25 cellular contexts compared by ENCODE assay signal in the genomic region with DNA sequence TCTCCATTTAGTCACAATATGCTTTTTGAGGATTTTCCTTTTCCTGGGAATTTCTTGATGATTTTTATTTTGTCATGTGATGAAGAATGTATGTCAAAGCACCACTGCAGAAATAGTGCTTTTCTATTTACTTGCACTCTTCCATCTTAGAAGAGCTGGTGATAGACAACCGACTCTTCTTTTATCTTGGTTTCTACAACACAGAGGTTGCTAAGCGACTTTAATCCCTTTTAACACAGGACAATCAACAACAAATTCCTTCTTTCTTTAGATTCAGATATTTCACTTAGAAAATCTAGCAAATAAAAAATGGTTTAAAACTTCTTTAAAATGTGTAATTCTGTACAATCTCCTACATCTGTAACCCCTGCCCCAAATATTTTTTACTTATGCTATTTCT. TPM values are rescaled to one million over a fixed set of nuclear protein-coding genes. Genes with fewer than 3 reads are reported as not detected.
A peak's percentile ranks its signal among the peaks of the same experiment; 100 is the strongest.
DNase-seq lines count a peak whose midpoint lies in the region; ATAC-seq and TF ChIP-seq lines count a peak whose summit lies in the region.
"Had no signal": no experiment of that assay in that cellular context is flagged by ENCODE, and none has a peak within 500 bp of the region (broad histone marks: within the 10 kb centered on the region; RNA-seq: fewer than 3 reads in every experiment).

No MANE protein-coding gene starts in this region.

- no peak for TF ChIP-seq POLR2A in erythroblast (IDR thresholded peaks at IDR 0.05; ENCODE audit: low read length)

- H3K36me3 Mint-ChIP-seq in Caco-2 (ENCODE audit: insufficient read depth, unreplicated experiment) (peaks cover 13% of the 10 kb centered on the region), neural crest cell (ENCODE audit: low read depth) (peaks cover 16% of the 10 kb centered on the region)

- ATAC-seq in foreskin keratinocyte (no peak), HG02610 (IDR thresholded peaks at IDR 0.05; ENCODE audit: unreplicated experiment) (no peak)
- ATAC-seq: activated CD4-positive, alpha-beta T cell treated with anti-CD3 and anti-CD28 coated beads for 36 hours; activated T-helper 17 cell treated with anti-CD3 and anti-CD28 coated beads, Interleukin-2, amount 50 U/mL, for 72 hours; CD8-positive, alpha-beta T cell; left lung; SK-N-SH treated with all-trans-retinoic acid at 6 μM for 48 hours; stimulated activated effector memory CD8-positive, alpha-beta T cell treated with anti-CD3 and anti-CD28 coated beads, Interleukin-12 subunit alpha, Interleukin-12 subunit beta, amount 100 ng/mL, for 72 hours had no signal

- no peaks in the 10 kb centered on the region for H3K27me3 Mint-ChIP-seq in Caco-2 (ENCODE audit: insufficient read depth, unreplicated experiment)
- H3K27me3 Mint-ChIP-seq in neural crest cell (ENCODE audit: low read depth): no peaks in the 10 kb centered on the region
- H3K27me3 Mint-ChIP-seq: activated CD4-positive, alpha-beta T cell treated with anti-CD3 and anti-CD28 coated beads for 36 hours; activated naive CD4-positive, alpha-beta T cell treated with anti-CD3 and anti-CD28 coated beads, Interleukin-2, amount 10 ng/mL, durations not matched to agents 7 days and 5 days; activated T-helper 17 cell treated with anti-CD3 and anti-CD28 coated beads, Interleukin-2, amount 50 U/mL, for 72 hours had no signal

- H3K4me3 Mint-ChIP-seq in Caco-2 (ENCODE audit: unreplicated experiment): no peak overlapping the region
- no peak overlapping the region for H3K4me3 Mint-ChIP-seq in neural crest cell
- H3K4me3 Mint-ChIP-seq: activated CD4-positive, alpha-beta T cell treated with anti-CD3 and anti-CD28 coated beads for 36 hours; activated naive CD4-positive, alpha-beta T cell treated with anti-CD3 and anti-CD28 coated beads, Interleukin-2, amount 10 ng/mL, durations not matched to agents 7 days and 5 days; activated T-helper 17 cell treated with anti-CD3 and anti-CD28 coated beads, Interleukin-2, amount 50 U/mL, for 72 hours; CD8-positive, alpha-beta T cell; stimulated activated effector memory CD8-positive, alpha-beta T cell treated with anti-CD3 and anti-CD28 coated beads, Interleukin-12 subunit alpha, Interleukin-12 subunit beta, amount 100 ng/mL, for 72 hours had no signal

- peak overlapping the region; percentile 45 for H3K27ac ChIP-seq in HUES48 (ENCODE audit: low read depth, low read length)
- H3K27ac ChIP-seq in ectodermal cell (ENCODE audit: insufficient read depth, low read depth, low read length, poor library complexity, severe bottlenecking): peak overlapping the region; percentile 82
- no peak overlapping the region for H3K27ac ChIP-seq in foreskin keratinocyte
- H3K27ac ChIP-seq: adrenal gland, dorsolateral prefrontal cortex, left lung had no signal

- H3K4me3 ChIP-seq in Caco-2 (ENCODE audit: low read depth, low read length) (no peak overlapping the region), HUES48 (ENCODE audit: low read depth, low read length) (no peak overlapping the region), ectodermal cell (ENCODE audit: insufficient read depth, low read depth, low read length) (no peak overlapping the region)
- H3K4me3 ChIP-seq: adrenal gland, dorsolateral prefrontal cortex, left lung had no signal

- WGBS in ectodermal cell, 2 experiments: 41 to 55% methylated on average over 2 of the region's 2 CpGs

- TF ChIP-seq CTCF in Caco-2 (IDR thresholded peaks at IDR 0.05; ENCODE audit: insufficient read depth in 1 of 2, low read depth in 1 of 2, low read length in 1 of 2, severe bottlenecking in 1 of 2, unreplicated experiment in 1 of 2) (no peak), neural crest cell (conservative IDR thresholded peaks at IDR 0.05) (no peak), foreskin keratinocyte (conservative IDR thresholded peaks at IDR 0.05) (no peak)

- no TSS peak for BruUV-seq in Caco-2 (replicated peaks; lab: Mats Ljungman, UMichigan)

- CTCF ChIA-PET in Caco-2 (lab: Charles Lee): no interaction called here

- peaks cover 30% of the 10 kb centered on the region for H3K4me1 ChIP-seq in Caco-2
- peaks cover 3% of the 10 kb centered on the region; the same call in 1 of the 2 replicates for H3K4me1 ChIP-seq in HUES48 (ENCODE audit: control insufficient read depth, insufficient read depth, low read length)
- peaks cover 8% of the 10 kb centered on the region for H3K4me1 ChIP-seq in ectodermal cell (ENCODE audit: control insufficient read depth, insufficient read depth, low read length)
- H3K4me1 ChIP-seq in foreskin keratinocyte: peaks cover 27% of the 10 kb centered on the region
- H3K4me1 ChIP-seq: BE2C had no signal

- H3K9me3 Mint-ChIP-seq in Caco-2 (ENCODE audit: unreplicated experiment) (no peaks in the 10 kb centered on the region), neural crest cell (peaks cover 7% of the 10 kb centered on the region)
- H3K9me3 Mint-ChIP-seq: activated naive CD4-positive, alpha-beta T cell treated with anti-CD3 and anti-CD28 coated beads, Interleukin-2, amount 10 ng/mL, durations not matched to agents 7 days and 5 days; activated T-helper 17 cell treated with anti-CD3 and anti-CD28 coated beads, Interleukin-2, amount 50 U/mL, for 72 hours had no signal

- H3K9me3 ChIP-seq in Caco-2 (no peaks in the 10 kb centered on the region), HUES48 (ENCODE audit: control insufficient read depth, insufficient read depth, low read length) (no peaks in the 10 kb centered on the region), ectodermal cell (ENCODE audit: control insufficient read depth, low read length) (no peaks in the 10 kb centered on the region)
- H3K9me3 ChIP-seq: adrenal gland, BE2C, left lung had no signal

- H3K4me1 Mint-ChIP-seq in Caco-2 (ENCODE audit: low read depth, unreplicated experiment): peaks cover 22% of the 10 kb centered on the region
- peaks cover 15% of the 10 kb centered on the region for H3K4me1 Mint-ChIP-seq in neural crest cell

- intact Hi-C loops in Caco-2 (cut with micrococcal nuclease; ENCODE audit: unreplicated experiment): no loop called here

- no peaks in the 10 kb centered on the region for H3K27me3 ChIP-seq in Caco-2 (replicated peaks; ENCODE audit: control insufficient read depth, insufficient read depth, low read length)
- H3K27me3 ChIP-seq in HUES48 (ENCODE audit: control insufficient read depth, insufficient read depth, low read length): no peaks in the 10 kb centered on the region
- no peaks in the 10 kb centered on the region for H3K27me3 ChIP-seq in ectodermal cell (ENCODE audit: control insufficient read depth, insufficient read depth, low read length, poor library complexity, severe bottlenecking)
- no peaks in the 10 kb centered on the region for H3K27me3 ChIP-seq in foreskin keratinocyte
- H3K27me3 ChIP-seq: adrenal gland, BE2C, dorsolateral prefrontal cortex, left lung had no signal

- H3K27ac Mint-ChIP-seq in Caco-2 (ENCODE audit: unreplicated experiment) (peak overlapping the region; percentile 4), neural crest cell (ENCODE audit: unreplicated experiment) (peak overlapping the region; percentile 4)
- H3K27ac Mint-ChIP-seq: activated CD4-positive, alpha-beta T cell treated with anti-CD3 and anti-CD28 coated beads for 36 hours; activated naive CD4-positive, alpha-beta T cell treated with anti-CD3 and anti-CD28 coated beads, Interleukin-2, amount 10 ng/mL, durations not matched to agents 7 days and 5 days; activated T-helper 17 cell treated with anti-CD3 and anti-CD28 coated beads, Interleukin-2, amount 50 U/mL, for 72 hours; CD8-positive, alpha-beta T cell; stimulated activated effector memory CD8-positive, alpha-beta T cell treated with anti-CD3 and anti-CD28 coated beads, Interleukin-12 subunit alpha, Interleukin-12 subunit beta, amount 100 ng/mL, for 72 hours had no signal

- POLR2A ChIA-PET in Caco-2 (lab: Charles Lee): no interaction called here

- H3K36me3 ChIP-seq in Caco-2 (ENCODE audit: control insufficient read depth, insufficient read depth, low read length) (no peaks in the 10 kb centered on the region), HUES48 (ENCODE audit: control insufficient read depth, insufficient read depth, low read length) (no peaks in the 10 kb centered on the region), ectodermal cell (ENCODE audit: control insufficient read depth, insufficient read depth, low read length) (no peaks in the 10 kb centered on the region)
- H3K36me3 ChIP-seq: adrenal gland, BE2C, left lung had no signal

- H3K9ac ChIP-seq in HUES48 (ENCODE audit: low read depth, low read length): no peak overlapping the region

- DNase-seq in Caco-2 (peak in 1 of 2 experiments; percentile 24), neural crest cell (ENCODE audit: low read depth, low spot score) (no peak), foreskin keratinocyte (no peak), erythroblast (lab: John Stamatoyannopoulos, UW) (no peak)
- no peak for DNase-seq in activated CD4-positive, CD25-positive, alpha-beta regulatory T cell treated with anti-CD3 and anti-CD28 coated beads, Interleukin-2, amount 50 U/mL, for 72 hours
- DNase-seq: activated CD4-positive, alpha-beta T cell treated with anti-CD3 and anti-CD28 coated beads for 36 hours; activated naive CD4-positive, alpha-beta T cell treated with anti-CD3 and anti-CD28 coated beads, Interleukin-2, amount 10 ng/mL, durations not matched to agents 7 days and 5 days; adrenal gland; BE2C; CD8-positive, alpha-beta T cell; DMS153; dorsolateral prefrontal cortex; HCEC 1CT; Kasumi-1; left lung; mesenchymal stem cell; stimulated activated CD4-positive, alpha-beta T cell treated with anti-CD3 and anti-CD28 coated beads, Interleukin-15, amount 100 ng/mL, for 24 hours; substantia nigra; T-helper 2 cell had no signal

RNA-seq across cellular contexts. Expression of a gene that starts 34.6 kb away (rescaled TPM):
- total RNA-seq in Caco-2 (2022) (14.8 and 17.7 TPM in 2 replicates), neural crest cell (23.3 and 25.3 TPM in 2 replicates), foreskin keratinocyte (11.9 and 13.2 TPM in 2 replicates)
- polyA plus RNA-seq in ectodermal cell (2013, experiment 1 of 4): 8.0 TPM
- polyA plus RNA-seq in ectodermal cell (2013, experiment 2 of 4): 9.2 TPM
- polyA plus RNA-seq in ectodermal cell (2013, experiment 3 of 4): 7.1 TPM
- polyA plus RNA-seq in ectodermal cell (2013, experiment 4 of 4): 8.8 TPM
- polyA plus RNA-seq in foreskin keratinocyte: 1.2 TPM in 2 replicates
